27 cellular contexts compared by ENCODE assay signal in the genomic region with DNA sequence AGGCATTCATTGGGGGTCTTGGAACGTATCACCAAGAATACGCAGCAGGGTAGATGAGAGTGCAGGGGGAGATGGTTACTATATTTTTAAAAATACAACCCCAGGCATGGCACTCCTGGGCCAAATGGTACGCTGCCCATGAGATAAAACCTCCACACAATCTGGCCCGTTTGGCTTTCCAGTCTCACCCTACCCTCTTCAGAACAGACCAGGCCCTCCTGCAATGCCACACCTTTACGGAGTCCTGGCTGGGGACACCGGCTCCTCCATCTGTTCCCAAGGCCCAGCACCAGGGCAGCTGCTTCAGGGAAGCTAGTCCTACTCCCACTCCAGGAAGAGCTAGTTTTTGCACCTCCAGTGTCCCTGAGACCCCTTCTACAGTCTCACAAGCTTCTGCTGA. TPM values are rescaled to one million over a fixed set of nuclear protein-coding genes. Genes with fewer than 3 reads are reported as not detected.
DNase-seq lines count a peak whose midpoint lies in the region; ATAC-seq and TF ChIP-seq lines count a peak whose summit lies in the region.
"Had no signal": no experiment of that assay in that cellular context is flagged by ENCODE, and none has a peak within 500 bp of the region (broad histone marks: within the 10 kb centered on the region; RNA-seq: fewer than 3 reads in every experiment).

No MANE protein-coding gene starts in this region.

- no peak overlapping the region for H2AK5ac ChIP-seq in neuronal stem cell (ENCODE audit: low read depth, low read length)

- H3K27ac ChIP-seq in neuronal stem cell (replicated peaks; ENCODE audit: low read length), result no peak overlapping the region
- H3K27ac ChIP-seq: ascending aorta, neural progenitor cell, VCaP had no signal

- H4K91ac ChIP-seq in neuronal stem cell (ENCODE audit: low read depth, low read length, poor library complexity), result no peak overlapping the region

- H3K27me3 Mint-ChIP-seq in activated CD4-positive, alpha-beta T cell treated with anti-CD3 and anti-CD28 coated beads, Interleukin-2, amount 10 ng/mL, durations not matched to agents 7 days and 5 days, result no peaks in the 10 kb centered on the region
- no peaks in the 10 kb centered on the region for H3K27me3 Mint-ChIP-seq in activated CD4-positive, alpha-beta T cell treated with anti-CD3 and anti-CD28 coated beads for 36 hours
- no peaks in the 10 kb centered on the region for H3K27me3 Mint-ChIP-seq in IgD-negative memory B cell
- H3K27me3 Mint-ChIP-seq in chondrocyte (ENCODE audit: low read depth), result no peaks in the 10 kb centered on the region
- H3K27me3 Mint-ChIP-seq: activated naive CD8-positive, alpha-beta T cell treated with anti-CD3 and anti-CD28 coated beads for 36 hours; CD8-positive, alpha-beta memory T cell had no signal

- no peak overlapping the region for H2BK12ac ChIP-seq in neuronal stem cell (ENCODE audit: low read length)

- no peak for DNase-seq in activated CD4-positive, alpha-beta T cell treated with anti-CD3 and anti-CD28 coated beads, Interleukin-2, amount 10 ng/mL, durations not matched to agents 7 days and 5 days
- no peak for DNase-seq in activated CD4-positive, alpha-beta T cell treated with anti-CD3 and anti-CD28 coated beads for 36 hours
- DNase-seq in cerebellar cortex (ENCODE audit: low spot score) (peak; percentile 91), neuronal stem cell (ENCODE audit: low spot score) (no peak), SIG-M5 (lab: John Stamatoyannopoulos, UW) (no peak), chondrocyte (ENCODE audit: low spot score) (no peak)
- no peak for DNase-seq in activated T-cell treated with anti-CD3 and anti-CD28 coated beads, Interleukin-2, amount 50 U/mL, for 48 hours
- DNase-seq: 8988T; activated CD4-positive, alpha-beta T cell treated with anti-CD3 and anti-CD28 coated beads, Interleukin-2, amount 50 U/mL, for 1 hour; activated effector memory CD4-positive, alpha-beta T cell treated with Interleukin-2 at 50 U/mL for 16 hours; activated naive CD8-positive, alpha-beta T cell treated with anti-CD3 and anti-CD28 coated beads for 36 hours; CD8-positive, alpha-beta memory T cell; kidney; NCI-H1048; NCI-H1694 treated with DMSO at 0.1 percent for 48 hours; NCI-H526; posterior cingulate gyrus; SHP77 treated with DMSO at 0.1 percent for 48 hours; stimulated activated CD4-positive, alpha-beta T cell treated with anti-CD3 and anti-CD28 coated beads, Interleukin-15, amount 100 ng/mL, for 24 hours; stimulated activated naive CD4-positive, alpha-beta T cell treated with Interleukin-2 at 50 U/mL for 16 hours; T-helper 9 cell had no signal

- no peak overlapping the region for H3K9ac ChIP-seq in neuronal stem cell (ENCODE audit: low read depth, low read length, poor library complexity)
- H3K9ac ChIP-seq: neural progenitor cell had no signal

- H3K4ac ChIP-seq in neuronal stem cell (ENCODE audit: low read length), result no peak overlapping the region

- POLR2A ChIA-PET in activated CD4-positive, alpha-beta T cell treated with anti-CD3 and anti-CD28 coated beads, Interleukin-2, amount 10 ng/mL, durations not matched to agents 7 days and 5 days (lab: Charles Lee), result no interaction called here
- POLR2A ChIA-PET in activated CD4-positive, alpha-beta T cell treated with anti-CD3 and anti-CD28 coated beads for 36 hours (lab: Charles Lee), result no interaction called here

- no peak overlapping the region for H3K4me2 ChIP-seq in neuronal stem cell (ENCODE audit: insufficient read depth, low read length, poor library complexity, severe bottlenecking)
- H3K4me2 ChIP-seq: neural progenitor cell had no signal

- no peak overlapping the region for H4K8ac ChIP-seq in neuronal stem cell (ENCODE audit: low read depth, low read length)

- H3K9me3 Mint-ChIP-seq in activated CD4-positive, alpha-beta T cell treated with anti-CD3 and anti-CD28 coated beads, Interleukin-2, amount 10 ng/mL, durations not matched to agents 7 days and 5 days, result no peaks in the 10 kb centered on the region
- no peaks in the 10 kb centered on the region for H3K9me3 Mint-ChIP-seq in activated CD4-positive, alpha-beta T cell treated with anti-CD3 and anti-CD28 coated beads for 36 hours (ENCODE audit: low read depth)
- H3K9me3 Mint-ChIP-seq in IgD-negative memory B cell (peaks cover 0 to 3% (median 0%) of the 10 kb centered on the region in 3 donors), chondrocyte (ENCODE audit: low read depth) (no peaks in the 10 kb centered on the region)
- H3K9me3 Mint-ChIP-seq: activated naive CD8-positive, alpha-beta T cell treated with anti-CD3 and anti-CD28 coated beads for 36 hours; CD8-positive, alpha-beta memory T cell; neural progenitor cell had no signal

- CTCF ChIA-PET in activated CD4-positive, alpha-beta T cell treated with anti-CD3 and anti-CD28 coated beads, Interleukin-2, amount 10 ng/mL, durations not matched to agents 7 days and 5 days (lab: Charles Lee), result interaction anchor here (1.0 kb wide), 1 partner anchor 21 kb away, joined by 3 read pairs; no protein-coding TSS in a partner anchor
- CTCF ChIA-PET in activated CD4-positive, alpha-beta T cell treated with anti-CD3 and anti-CD28 coated beads for 36 hours (lab: Charles Lee), result no interaction called here

- no peak overlapping the region for H3K14ac ChIP-seq in neuronal stem cell (ENCODE audit: low read length)

- H2BK15ac ChIP-seq in neuronal stem cell (ENCODE audit: low read length), result no peak overlapping the region

- H3K79me1 ChIP-seq in neuronal stem cell (ENCODE audit: low read depth, low read length), result peaks cover 1% of the 10 kb centered on the region

- ATAC-seq in activated CD4-positive, alpha-beta T cell treated with anti-CD3 and anti-CD28 coated beads for 36 hours, result no peak
- ATAC-seq: sciatic nerve had no signal

- H2BK120ac ChIP-seq in neuronal stem cell (ENCODE audit: low read depth, low read length), result no peak overlapping the region

- peak overlapping the region; percentile 58 for H3K23ac ChIP-seq in neuronal stem cell (ENCODE audit: low read depth, low read length, poor library complexity)

- H3K36me3 ChIP-seq in neuronal stem cell (replicated peaks in 1 of 2; ENCODE audit: control insufficient read depth in 2 of 2, insufficient read depth in 2 of 2, low read length in 2 of 2), result peaks cover 18 to 71% of the 10 kb centered on the region in 2 donors
- H3K36me3 ChIP-seq: neural progenitor cell had no signal

- H2AFZ ChIP-seq in neuronal stem cell (ENCODE audit: low read length), result no peak overlapping the region
- H2AFZ ChIP-seq: neural progenitor cell had no signal

- no peak for TF ChIP-seq CTCF in chondrocyte (IDR thresholded peaks at IDR 0.05)

- peak overlapping the region; percentile 2 for H2BK5ac ChIP-seq in neuronal stem cell (ENCODE audit: low read length)

- H3K27ac Mint-ChIP-seq in activated CD4-positive, alpha-beta T cell treated with anti-CD3 and anti-CD28 coated beads, Interleukin-2, amount 10 ng/mL, durations not matched to agents 7 days and 5 days, result peak overlapping the region; percentile 51
- H3K27ac Mint-ChIP-seq in activated CD4-positive, alpha-beta T cell treated with anti-CD3 and anti-CD28 coated beads for 36 hours, result no peak overlapping the region
- H3K27ac Mint-ChIP-seq in IgD-negative memory B cell (peak overlapping the region in 2 of 3 donors; percentile 45 to 78), chondrocyte (ENCODE audit: unreplicated experiment) (no peak overlapping the region)
- H3K27ac Mint-ChIP-seq: activated naive CD8-positive, alpha-beta T cell treated with anti-CD3 and anti-CD28 coated beads for 36 hours; neural progenitor cell had no signal

- intact Hi-C loops in activated CD4-positive, alpha-beta T cell treated with anti-CD3 and anti-CD28 coated beads for 36 hours (cut with DNase I, micrococcal nuclease), result no loop called here

- H3K18ac ChIP-seq in neuronal stem cell (ENCODE audit: low read length), result no peak overlapping the region

- H3K4me1 Mint-ChIP-seq in activated CD4-positive, alpha-beta T cell treated with anti-CD3 and anti-CD28 coated beads, Interleukin-2, amount 10 ng/mL, durations not matched to agents 7 days and 5 days, result peaks cover 41% of the 10 kb centered on the region
- peaks cover 35% of the 10 kb centered on the region for H3K4me1 Mint-ChIP-seq in activated CD4-positive, alpha-beta T cell treated with anti-CD3 and anti-CD28 coated beads for 36 hours
- H3K4me1 Mint-ChIP-seq in IgD-negative memory B cell (peaks cover 22 to 31% (median 30%) of the 10 kb centered on the region in 3 donors), chondrocyte (ENCODE audit: low read depth) (peaks cover 17% of the 10 kb centered on the region)

- H3K4me3 ChIP-seq in neuronal stem cell (ENCODE audit: low read length in 2 of 2), result no peak overlapping the region
- H3K4me3 ChIP-seq: ascending aorta, lung, neural progenitor cell had no signal

- H3K27me3 ChIP-seq in neuronal stem cell (ENCODE audit: control insufficient read depth in 3 of 3, insufficient read depth in 3 of 3, low read depth in 1 of 3, low read length in 3 of 3), result no peaks in the 10 kb centered on the region
- H3K27me3 ChIP-seq: ascending aorta, neural progenitor cell had no signal

- peaks cover 65% of the 10 kb centered on the region for H3K36me3 Mint-ChIP-seq in activated CD4-positive, alpha-beta T cell treated with anti-CD3 and anti-CD28 coated beads, Interleukin-2, amount 10 ng/mL, durations not matched to agents 7 days and 5 days (ENCODE audit: low read depth)
- peaks cover 50% of the 10 kb centered on the region for H3K36me3 Mint-ChIP-seq in activated CD4-positive, alpha-beta T cell treated with anti-CD3 and anti-CD28 coated beads for 36 hours (ENCODE audit: low read depth)
- H3K36me3 Mint-ChIP-seq in IgD-negative memory B cell (peaks cover 16% of the 10 kb centered on the region), chondrocyte (ENCODE audit: low read depth) (peaks cover 37% of the 10 kb centered on the region)

- no CpG with 5 or more reads among the region's 6 CpGs for WGBS in neuronal stem cell (ENCODE audit: extremely low coverage in 2 of 2, insufficient read length in 2 of 2, insufficient replicate concordance in 1 of 2), 2 donors

- peaks cover 5 to 6% of the 10 kb centered on the region in 2 donors for H3K4me1 ChIP-seq in neuronal stem cell (ENCODE audit: control insufficient read depth in 2 of 2, insufficient read depth in 1 of 2, low read depth in 1 of 2, low read length in 2 of 2)

- H3K9me3 ChIP-seq in neuronal stem cell (replicated peaks in 1 of 2; ENCODE audit: control insufficient read depth in 2 of 2, insufficient read depth in 1 of 2, low read depth in 1 of 2, low read length in 2 of 2), result no peaks in the 10 kb centered on the region
- H3K9me3 ChIP-seq: ascending aorta had no signal

- no peak overlapping the region for H3K4me3 Mint-ChIP-seq in activated CD4-positive, alpha-beta T cell treated with anti-CD3 and anti-CD28 coated beads, Interleukin-2, amount 10 ng/mL, durations not matched to agents 7 days and 5 days
- H3K4me3 Mint-ChIP-seq in activated CD4-positive, alpha-beta T cell treated with anti-CD3 and anti-CD28 coated beads for 36 hours, result no peak overlapping the region
- peak overlapping the region in 1 of 4 donors; percentile 43 for H3K4me3 Mint-ChIP-seq in IgD-negative memory B cell
- no peak overlapping the region for H3K4me3 Mint-ChIP-seq in chondrocyte (ENCODE audit: unreplicated experiment)
- H3K4me3 Mint-ChIP-seq: activated naive CD8-positive, alpha-beta T cell treated with anti-CD3 and anti-CD28 coated beads for 36 hours; CD8-positive, alpha-beta memory T cell; neural progenitor cell had no signal

RNA-seq across cellular contexts. Expression of gene SNN, which starts 24.4 kb away (rescaled TPM):
- total RNA-seq in activated CD4-positive, alpha-beta T cell treated with anti-CD3 and anti-CD28 coated beads, Interleukin-2, amount 10 ng/mL, durations not matched to agents 7 days and 5 days, result 10 to 100 TPM; 21.7 to 23.4 TPM
- total RNA-seq in activated CD4-positive, alpha-beta T cell treated with anti-CD3 and anti-CD28 coated beads for 36 hours, result 1 to 10 TPM; 6.0 to 7.2 TPM
- 60.9 TPM for polyA plus RNA-seq in IgD-negative memory B cell
- polyA plus RNA-seq in neuronal stem cell (2013, experiment 1 of 2), result 84.2 TPM
- 83.6 TPM for polyA plus RNA-seq in neuronal stem cell (2013, experiment 2 of 2)
- 12.5 to 15.3 TPM (median 14.0 TPM) in 3 replicates for total RNA-seq in chondrocyte

RNA-seq across cellular contexts. Expression of gene TXNDC11, which starts 50.0 kb away (rescaled TPM):
- 10 to 100 TPM; 38.5 to 42.7 TPM for total RNA-seq in activated CD4-positive, alpha-beta T cell treated with anti-CD3 and anti-CD28 coated beads, Interleukin-2, amount 10 ng/mL, durations not matched to agents 7 days and 5 days
- 10 to 100 TPM; 27.3 to 28.3 TPM for total RNA-seq in activated CD4-positive, alpha-beta T cell treated with anti-CD3 and anti-CD28 coated beads for 36 hours
- 78.0 TPM for polyA plus RNA-seq in IgD-negative memory B cell
- polyA plus RNA-seq in neuronal stem cell (2013, experiment 1 of 2), result 11.9 TPM
- 12.0 TPM for polyA plus RNA-seq in neuronal stem cell (2013, experiment 2 of 2)
- 34.9 to 53.1 TPM (median 39.7 TPM) in 3 replicates for total RNA-seq in chondrocyte

Comparison
In these comparisons a context has a peak if more than half of its experiments do, and no peak if none do; other contexts are left out.
1. H3K27ac Mint-ChIP-seq: peak in activated CD4-positive, alpha-beta T cell treated with anti-CD3 and anti-CD28 coated beads, Interleukin-2, amount 10 ng/mL, durations not matched to agents 7 days and 5 days (single experiment) and IgD-negative memory B cell (2 of 3); none in activated CD4-positive, alpha-beta T cell treated with anti-CD3 and anti-CD28 coated beads for 36 hours (single experiment) and chondrocyte (single experiment).